Comparison of ENCODE assay signal across 12 cellular contexts in the genomic region with DNA sequence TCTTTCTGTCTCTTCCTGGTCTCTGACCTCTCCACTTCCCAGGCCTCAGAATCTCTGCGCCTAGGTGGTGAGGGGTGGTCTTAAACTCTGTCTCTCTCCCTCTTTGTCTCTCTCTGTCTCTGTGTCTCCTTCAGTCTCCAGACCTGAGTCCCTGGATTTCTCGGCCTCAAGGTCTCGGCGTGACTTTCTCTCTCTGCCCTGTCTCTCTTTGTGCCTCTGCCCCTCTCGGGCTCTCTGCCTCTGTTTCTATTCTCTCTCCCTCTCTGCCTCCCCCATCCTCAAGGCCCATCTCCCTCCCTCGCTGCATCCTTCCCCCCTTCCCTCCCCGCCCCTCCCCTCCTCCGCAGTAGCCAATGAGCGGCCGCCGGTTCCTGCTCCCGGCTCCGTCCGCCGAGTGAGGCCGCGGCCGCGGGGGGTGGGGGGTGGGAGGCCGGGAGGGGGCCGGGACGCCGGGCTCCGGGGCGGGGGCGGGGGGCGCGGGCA. TPM values are rescaled to one million over a fixed set of nuclear protein-coding genes. Genes with fewer than 3 reads are reported as not detected.
DNase-seq lines count a peak whose midpoint lies in the region; ATAC-seq, FAIRE-seq and TF ChIP-seq lines count a peak whose summit lies in the region.
"Had no signal": no experiment of that assay in that cellular context is flagged by ENCODE, and none has a peak within 500 bp of the region (broad histone marks: within the 10 kb centered on the region; RNA-seq: fewer than 3 reads in every experiment).

A gene with protein sequence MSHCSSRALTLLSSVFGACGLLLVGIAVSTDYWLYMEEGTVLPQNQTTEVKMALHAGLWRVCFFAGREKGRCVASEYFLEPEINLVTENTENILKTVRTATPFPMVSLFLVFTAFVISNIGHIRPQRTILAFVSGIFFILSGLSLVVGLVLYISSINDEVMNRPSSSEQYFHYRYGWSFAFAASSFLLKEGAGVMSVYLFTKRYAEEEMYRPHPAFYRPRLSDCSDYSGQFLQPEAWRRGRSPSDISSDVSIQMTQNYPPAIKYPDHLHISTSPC (plus strand): TSS at position 346 of the 483 bp plus-strand sequence. CDS start 3,554 bp downstream, outside the sequence.

- POLR2A ChIA-PET in BJ (lab: Charles Lee): no interaction called here
- POLR2A ChIA-PET in H1 (lab: Charles Lee; ENCODE audit: partially characterized antibody): interaction anchor here (1.4 to 2.8 kb wide), 6 partner anchors 9 to 72 kb away, joined by 3 to 17 read pairs (median 10); a partner anchor contains a TSS

- peaks cover 22% of the 10 kb centered on the region for H3K23me2 ChIP-seq in H1 (ENCODE audit: low read depth, low read length)

- FAIRE-seq in H1 (lab: Jason Lieb, UNC): no peak
- FAIRE-seq: islet of Langerhans had no signal

- peak within 1 kb of the TSS; percentile 77; the same call in 1 of the 2 replicates for H2BK5ac ChIP-seq in H1 (ENCODE audit: low read depth, low read length)

- intact Hi-C loops in sigmoid colon (cut with DNase I) (loop anchor here (5.0 to 10.0 kb wide), 2 partner anchors 54 to 113 kb away; no protein-coding TSS in a partner anchor), Right ventricle myocardium superior (cut with DNase I) (loop anchor here (5.0 to 10.0 kb wide), 2 partner anchors 64 to 113 kb away; no protein-coding TSS in a partner anchor)

- no peak within 1 kb of the TSS for H2BK15ac ChIP-seq in H1 (ENCODE audit: low read length)

- no peak for TF ChIP-seq RAD21 in H1 (IDR thresholded peaks at IDR 0.05 in 1 of 2, conservative IDR thresholded peaks at IDR 0.05 in 1 of 2; ENCODE audit: low read depth in 2 of 2, low read length in 2 of 2)

- H3K14ac ChIP-seq in H1 (ENCODE audit: insufficient read length): no peak within 1 kb of the TSS

- peak within 1 kb of the TSS; percentile 10 for H3K56ac ChIP-seq in H1 (replicated peaks; ENCODE audit: insufficient read length, low read depth, low read length)

- H2BK120ac ChIP-seq in H1 (replicated peaks; ENCODE audit: low read depth, low read length): peak within 1 kb of the TSS; percentile 3

- H2AFZ ChIP-seq in H1 (ENCODE audit: low read length): peak within 1 kb of the TSS; percentile 79; the same call in 1 of the 2 replicates

- H3K4me3 Mint-ChIP-seq in nephron progenitor cell: peak within 1 kb of the TSS; percentile 79

- H4K91ac ChIP-seq in H1 (replicated peaks; ENCODE audit: insufficient read length, low read length): peak within 1 kb of the TSS; percentile 68

- peak within 1 kb of the TSS; percentile 40; the same call in 1 of the 2 replicates for H4K8ac ChIP-seq in H1 (ENCODE audit: extremely low read depth, insufficient read depth, low read length)

- no peaks in the 10 kb centered on the region for H3K36me3 Mint-ChIP-seq in nephron progenitor cell (ENCODE audit: low read depth)

- H3K27ac ChIP-seq in H1 (ENCODE audit: low read depth, low read length) (no peak within 1 kb of the TSS), sigmoid colon (no peak within 1 kb of the TSS)

- H3K9me3 ChIP-seq in H1 (ENCODE audit: insufficient read depth in 2 of 2, low read depth in 1 of 2, low read length in 1 of 2) (no peaks in the 10 kb centered on the region), sigmoid colon (no peaks in the 10 kb centered on the region)

- CTCF ChIA-PET in BJ (lab: Yijun Ruan, JAX): interaction anchor here (2.8 kb wide), 1 partner anchor 114 kb away, joined by 31 read pairs; no protein-coding TSS in a partner anchor
- CTCF ChIA-PET in H1 (lab: Charles Lee; ENCODE audit: partially characterized antibody): interaction anchor here (1.0 to 2.9 kb wide), 3 partner anchors 33 to 117 kb away, joined by 3 to 31 read pairs (median 17); no protein-coding TSS in a partner anchor

- peak within 1 kb of the TSS; percentile 87 to 95 for H3K4me2 ChIP-seq in H1 (ENCODE audit: insufficient read depth in 1 of 2, low read depth in 2 of 2, low read length in 2 of 2)

- peaks cover 27% of the 10 kb centered on the region for H3K4me1 Mint-ChIP-seq in nephron progenitor cell

- H2BK20ac ChIP-seq in H1 (ENCODE audit: low read length): peak within 1 kb of the TSS; percentile 72; the same call in 1 of the 2 replicates

- H3K27me3 Mint-ChIP-seq in nephron progenitor cell (ENCODE audit: low read depth, poor library complexity): peaks cover 95% of the 10 kb centered on the region

- H3K4me3 ChIP-seq in BJ (ENCODE audit: low read depth, low read length): peak within 1 kb of the TSS; percentile 22
- peak within 1 kb of the TSS; percentile 75 to 98 (median 84) for H3K4me3 ChIP-seq in H1 (ENCODE audit: extremely low read depth in 1 of 4, insufficient read depth in 2 of 4, low read depth in 3 of 4, low read length in 4 of 4)
- H3K4me3 ChIP-seq in sigmoid colon: peak within 1 kb of the TSS in 2 of 4 donors; percentile 19 to 21

- H2BK12ac ChIP-seq in H1 (ENCODE audit: low read depth, low read length): peak within 1 kb of the TSS; percentile 60; the same call in 1 of the 2 replicates

- TF ChIP-seq EP300 in H1 (IDR thresholded peaks at IDR 0.05; ENCODE audit: borderline replicate concordance in 1 of 2, low read depth in 2 of 2, low read length in 2 of 2) (no peak), sigmoid colon (IDR thresholded peaks at IDR 0.05) (no peak)

- peaks cover 6% of the 10 kb centered on the region for H3K79me1 ChIP-seq in H1 (ENCODE audit: low read depth, low read length)

- TF ChIP-seq CTCF in BJ (IDR thresholded peaks at IDR 0.05; ENCODE audit: insufficient read depth, low read depth, low read length) (no peak), H1 (IDR thresholded peaks at IDR 0.05; ENCODE audit: control extremely low read depth in 1 of 3, insufficient read depth in 1 of 3, low read depth in 1 of 3, low read length in 3 of 3) (no peak), nephron progenitor cell (IDR thresholded peaks at IDR 0.05) (no peak), sigmoid colon (IDR thresholded peaks at IDR 0.05) (no peak)

- H2AK5ac ChIP-seq in H1 (ENCODE audit: low read depth, low read length): peak within 1 kb of the TSS; percentile 93; the same call in 1 of the 2 replicates

- WGBS in H1 (ENCODE audit: extremely low coverage in 1 of 2, insufficient coverage in 1 of 2, insufficient read length in 1 of 2, insufficient replicate concordance in 2 of 2, low coverage in 1 of 2, low lambda C conversion rate in 2 of 2, missing lambda C conversion rate in 1 of 2), 2 experiments: 0% methylated on average over 2 of the region's 28 CpGs; no CpG with 5 or more reads in 1 of the 2 experiments
- WGBS in sigmoid colon, 2 donors: 5% methylated on average over 28 of the region's 28 CpGs

- ATAC-seq in GM19463 (IDR thresholded peaks at IDR 0.05; ENCODE audit: unreplicated experiment) (no peak), Right ventricle myocardium superior (ENCODE audit: poor library complexity) (no peak), esophagus mucosa (no peak)

- H3K18ac ChIP-seq in H1 (ENCODE audit: extremely low read depth, low read length): peak within 1 kb of the TSS; percentile 95; the same call in 1 of the 2 replicates

- H3K27me3 ChIP-seq in BJ (ENCODE audit: control insufficient read depth, insufficient read depth, low read length): peaks cover 35% of the 10 kb centered on the region
- H3K27me3 ChIP-seq in H1 (replicated peaks in 1 of 4; ENCODE audit: control insufficient read depth in 3 of 4, extremely low read depth in 1 of 4, insufficient read depth in 3 of 4, low read length in 3 of 4): peaks cover 0 to 23% (median 14%) of the 10 kb centered on the region in 4 experiments; a peak in 5 of 7 replicates
- H3K27me3 ChIP-seq in sigmoid colon: peaks cover 51 to 87% (median 69%) of the 10 kb centered on the region in 3 donors

- peak within 1 kb of the TSS; percentile 10 for H4K5ac ChIP-seq in H1 (ENCODE audit: insufficient read length, low read depth, low read length)

- H3K9ac ChIP-seq in H1 (replicated peaks in 1 of 4; ENCODE audit: extremely low read depth in 1 of 4, low read depth in 3 of 4, low read length in 3 of 4): peak within 1 kb of the TSS; percentile 36 to 58 (median 41); a peak in 6 of 7 replicates

- no peaks in the 10 kb centered on the region for H3K9me3 Mint-ChIP-seq in nephron progenitor cell
- H3K9me3 Mint-ChIP-seq: activated naive CD4-positive, alpha-beta T cell treated with anti-CD3 and anti-CD28 coated beads, Interleukin-2, amount 50 U/mL, for 72 hours had no signal

- DNase-seq in BJ (ENCODE audit: low read depth): no peak
- DNase-seq in NCI-H2227 treated with DMSO at 0.1 percent for 48 hours (lab: John Stamatoyannopoulos, UW): peak; percentile 39
- DNase-seq in H1 (ENCODE audit: low read depth in 1 of 2, low spot score in 2 of 2): no peak
- DNase-seq in nephron progenitor cell: peak; percentile 45
- DNase-seq in sigmoid colon: no peak
- DNase-seq in Right ventricle myocardium superior: no peak
- DNase-seq: GF-D8, T-helper 9 cell had no signal

- H3K79me2 ChIP-seq in H1 (ENCODE audit: control insufficient read depth in 1 of 2, insufficient read depth in 2 of 2, low read length in 2 of 2): peaks cover 0 to 18% of the 10 kb centered on the region in 2 experiments; a peak in 3 of 4 replicates

- H3K4me1 ChIP-seq in H1 (replicated peaks in 1 of 4; ENCODE audit: control insufficient read depth in 3 of 4, insufficient read depth in 4 of 4, low read length in 3 of 4) (peaks cover 0 to 14% (median 4%) of the 10 kb centered on the region in 4 experiments; a peak in 5 of 7 replicates), sigmoid colon (peaks cover 0 to 35% (median 19%) of the 10 kb centered on the region in 4 donors)

- H3K36me3 ChIP-seq in BJ (ENCODE audit: control insufficient read depth, insufficient read depth, low read length) (no peaks in the 10 kb centered on the region), H1 (ENCODE audit: control insufficient read depth in 2 of 4, insufficient read depth in 4 of 4, low read length in 3 of 4) (peaks cover 0 to 3% (median 0%) of the 10 kb centered on the region in 4 experiments; a peak in 1 of 8 replicates), sigmoid colon (no peaks in the 10 kb centered on the region)

- peaks cover 6 to 10% of the 10 kb centered on the region in 2 experiments for H4K20me1 ChIP-seq in H1 (replicated peaks in 1 of 2; ENCODE audit: control insufficient read depth in 1 of 2, insufficient read depth in 2 of 2, low read length in 2 of 2)

- H3K23ac ChIP-seq in H1 (ENCODE audit: insufficient read length): no peak within 1 kb of the TSS

- TF ChIP-seq POLR2A in H1 (IDR thresholded peaks at IDR 0.05; ENCODE audit: control extremely low read depth in 1 of 2, low read depth in 2 of 2, low read length in 2 of 2): no peak
- no peak for TF ChIP-seq POLR2A in sigmoid colon (IDR thresholded peaks at IDR 0.05)

- no peak within 1 kb of the TSS for H3K27ac Mint-ChIP-seq in nephron progenitor cell
- H3K27ac Mint-ChIP-seq: activated naive CD4-positive, alpha-beta T cell treated with anti-CD3 and anti-CD28 coated beads, Interleukin-2, amount 50 U/mL, for 72 hours had no signal

- H3K4ac ChIP-seq in H1 (replicated peaks; ENCODE audit: insufficient read length, low read depth, low read length): peak within 1 kb of the TSS; percentile 30

RNA-seq across cellular contexts. Expression of the gene that starts here (rescaled TPM):
- polyA plus RNA-seq in BJ (2011; rRNA removed) (0.50 and 0.90 TPM in 2 replicates), H1 (2011; rRNA removed) (69.8 and 127 TPM in 2 replicates), sigmoid colon (under 1 TPM in 1 of 3 donors, not detected in 2; 0.20 TPM)
- polyA minus RNA-seq in BJ (2011; rRNA and poly(A)+ RNA removed): 0.09 TPM in 1 of 2 replicates, not detected in the other
- 28.9 and 29.9 TPM in 2 replicates for total RNA-seq in H1 (2021; fragmentation: NEBNext Ultra II Directional; extraction: Animal tissue kit (Norgen Biotek cat#: 25700))
- polyA plus RNA-seq in H1 (2011; cell fraction: cytosol; rRNA removed): 64.4 TPM
- 75.4 TPM for polyA plus RNA-seq in H1 (2011; cell fraction: nucleus; rRNA removed)
- polyA plus RNA-seq in H1 (2012, experiment 1 of 2): 33.4 to 44.9 TPM (median 40.2 TPM) in 4 replicates
- 33.0 TPM for polyA plus RNA-seq in H1 (2012, experiment 2 of 2)
- 43.8 TPM for polyA plus RNA-seq in H1 (2013, experiment 1 of 2)
- 49.1 TPM for polyA plus RNA-seq in H1 (2013, experiment 2 of 2)
- polyA minus RNA-seq in H1 (2011; rRNA and poly(A)+ RNA removed): 16.4 and 25.3 TPM in 2 replicates
- 32.9 TPM for polyA minus RNA-seq in H1 (2011; cell fraction: cytosol; rRNA and poly(A)+ RNA removed)
- polyA minus RNA-seq in H1 (2011; cell fraction: nucleus; rRNA and poly(A)+ RNA removed): 19.4 TPM
- total RNA-seq in sigmoid colon (not detected), Right ventricle myocardium superior (not detected), esophagus mucosa (not detected)
- total RNA-seq: activated naive CD4-positive, alpha-beta T cell treated with anti-CD3 and anti-CD28 coated beads, Interleukin-2, amount 50 U/mL, for 72 hours had no signal

Comparison
In these comparisons a context has a peak if more than half of its experiments do, and no peak if none do; other contexts are left out.
1. RNA of the gene that starts here (total RNA-seq): 28.9 to 29.9 TPM in H1; not detected in sigmoid colon, not detected in Right ventricle myocardium superior (single experiment) and not detected in esophagus mucosa (single experiment); every median in the first group is over 10 times any median in the second.
2. RNA of the gene that starts here (polyA plus RNA-seq): 33.0 to 127 TPM in H1; 0.50 to 0.90 TPM in BJ and 0.20 TPM in sigmoid colon; every median in the first group is over 10 times any median in the second.
3. DNase-seq: peak in NCI-H2227 treated with DMSO at 0.1 percent for 48 hours (single experiment) and nephron progenitor cell (single experiment); none in BJ (single experiment), H1 (0 of 2), sigmoid colon (single experiment) and Right ventricle myocardium superior (single experiment).